ENCODE assay signal across 14 cellular contexts in genomic region chr11:17516551-17517150, GRCh38. TPM values are rescaled to one million over a fixed set of nuclear protein-coding genes. Genes with fewer than 3 reads are reported as not detected.
"Had no signal": no experiment of that assay in that cellular context is flagged by ENCODE, and none has a peak within 500 bp of the region (broad histone marks: within the 10 kb centered on the region; RNA-seq: fewer than 3 reads in every experiment).

No MANE protein-coding gene starts in this region.

- H3K4me1 ChIP-seq: esophagus squamous epithelium, left ventricle myocardium inferior, tibial artery had no signal

- H3K36me3 ChIP-seq: esophagus squamous epithelium, left ventricle myocardium inferior, tibial artery had no signal

- H3K27me3 ChIP-seq: tibial artery had no signal

- H3K4me3 ChIP-seq: esophagus squamous epithelium, left ventricle myocardium inferior, tibial artery had no signal

- H3K9me3 ChIP-seq: esophagus squamous epithelium, left ventricle myocardium inferior, tibial artery had no signal

- ATAC-seq: activated CD8-positive, alpha-beta T cell treated with anti-CD3 and anti-CD28 coated beads, Interleukin-2, amount 10 ng/mL, durations not matched to agents 7 days and 5 days; activated T-cell treated with anti-CD3 and anti-CD28 coated beads, Interleukin-2, amount 50 U/mL, for 72 hours; naive thymus-derived CD8-positive, alpha-beta T cell; stimulated activated naive B cell treated with anti-CD40 and anti-IgM and Interleukin-4, amounts not matched to agents 10 μg/mL and 1 μg/mL and 100 μg/mL, for 72 hours had no signal

- H3K27ac ChIP-seq: esophagus squamous epithelium, left ventricle myocardium inferior, tibial artery had no signal

- DNase-seq: activated CD4-positive, alpha-beta T cell treated with anti-CD3 and anti-CD28 coated beads, Interleukin-2, amount 10 ng/mL, durations not matched to agents 7 days and 5 days; activated CD8-positive, alpha-beta memory T cell treated with anti-CD3 and anti-CD28 coated beads, Interleukin-2, amount 50 U/mL, for 4 hours; activated CD8-positive, alpha-beta T cell treated with anti-CD3 and anti-CD28 coated beads, Interleukin-2, amount 10 ng/mL, durations not matched to agents 7 days and 5 days; activated effector memory CD4-positive, alpha-beta T cell treated with anti-CD3 and anti-CD28 coated beads, Interleukin-2, amount 50 U/mL, for 16 hours; activated naive CD4-positive, alpha-beta T cell treated with anti-CD3 and anti-CD28 coated beads, Interleukin-2, amount 50 U/mL, for 16 hours; activated T-cell treated with anti-CD3 and anti-CD28 coated beads, Interleukin-2, amount 50 U/mL, for 72 hours; effector memory CD4-positive, alpha-beta T cell; esophagus squamous epithelium; left ventricle myocardium inferior; mesenchymal stem cell; naive thymus-derived CD8-positive, alpha-beta T cell; stimulated activated naive B cell treated with anti-CD40 and anti-IgM and Interleukin-4, amounts not matched to agents 10 μg/mL and 1 μg/mL and 100 μg/mL, for 72 hours; tibial artery had no signal

RNA-seq across cellular contexts. Expression of gene USH1C, which starts 27.6 kb away (rescaled TPM):
- polyA plus RNA-seq: naive thymus-derived CD8-positive, alpha-beta T cell had no signal

RNA-seq across cellular contexts. Expression of gene OTOG, which starts 30.4 kb away (rescaled TPM):
- polyA plus RNA-seq: naive thymus-derived CD8-positive, alpha-beta T cell; urinary bladder had no signal

RNA-seq across cellular contexts. Expression of gene ABCC8, which starts 40.0 kb away (rescaled TPM):
- polyA plus RNA-seq: naive thymus-derived CD8-positive, alpha-beta T cell had no signal
